Comparison of ENCODE assay signal across 24 cellular contexts in the genomic region with DNA sequence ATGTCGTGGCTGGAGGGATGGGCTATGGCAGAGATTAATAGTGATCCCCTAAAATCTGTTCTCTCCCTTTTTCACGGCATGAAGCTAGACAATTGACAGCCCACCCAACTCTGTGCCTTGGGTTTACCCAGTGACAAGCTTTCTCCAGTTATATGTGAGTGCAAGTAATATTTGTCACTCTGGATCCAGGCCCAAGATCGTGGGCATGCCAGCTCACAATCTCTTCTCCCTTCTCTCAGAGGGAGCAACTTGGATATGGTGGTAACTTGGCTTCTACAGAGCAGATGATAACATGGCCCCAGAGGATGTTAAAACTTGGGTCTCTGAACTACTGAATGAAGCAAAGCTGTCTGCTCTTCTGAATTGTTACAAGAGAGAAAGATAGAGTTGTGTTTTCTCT. TPM values are rescaled to one million over a fixed set of nuclear protein-coding genes. Genes with fewer than 3 reads are reported as not detected.
"Had no signal": no experiment of that assay in that cellular context is flagged by ENCODE, and none has a peak within 500 bp of the region (broad histone marks: within the 10 kb centered on the region; RNA-seq: fewer than 3 reads in every experiment).

No MANE protein-coding gene starts in this region.

- H3K36me3 Mint-ChIP-seq: activated naive CD8-positive, alpha-beta T cell treated with anti-CD3 and anti-CD28 coated beads for 36 hours; stimulated activated effector memory CD8-positive, alpha-beta T cell treated with anti-CD3 and anti-CD28 coated beads, Interleukin-12 subunit alpha, Interleukin-12 subunit beta, amount 100 ng/mL, for 72 hours had no signal

- H3K4me1 Mint-ChIP-seq: activated naive CD8-positive, alpha-beta T cell treated with anti-CD3 and anti-CD28 coated beads for 36 hours; stimulated activated effector memory CD8-positive, alpha-beta T cell treated with anti-CD3 and anti-CD28 coated beads, Interleukin-12 subunit alpha, Interleukin-12 subunit beta, amount 100 ng/mL, for 72 hours had no signal

- H3K27ac Mint-ChIP-seq: activated naive CD4-positive, alpha-beta T cell treated with anti-CD3 and anti-CD28 coated beads for 36 hours; activated naive CD8-positive, alpha-beta T cell treated with anti-CD3 and anti-CD28 coated beads for 36 hours; activated T-helper 1 cell treated with anti-CD3 and anti-CD28 coated beads, Interleukin-12 subunit alpha, Interleukin-12 subunit beta, Interleukin-2, Interleukin-4 antibody, amounts not matched to agents 30 ng/mL and 10 ng/mL and 1 ng/mL, durations not matched to agents 14 hours and 24 hours and 36 hours; naive thymus-derived CD4-positive, alpha-beta T cell; stimulated activated effector memory CD8-positive, alpha-beta T cell treated with anti-CD3 and anti-CD28 coated beads, Interleukin-12 subunit alpha, Interleukin-12 subunit beta, amount 100 ng/mL, for 72 hours; stimulated activated naive CD8-positive, alpha-beta T cell treated with anti-CD3 and anti-CD28 coated beads, Interleukin-15, Interleukin-2, amounts not matched to agents 100 ng/mL and 50 ng/mL, for 24 hours had no signal

- H3K79me2 ChIP-seq: parathyroid adenoma had no signal

- H3K4me3 Mint-ChIP-seq: activated naive CD4-positive, alpha-beta T cell treated with anti-CD3 and anti-CD28 coated beads for 36 hours; activated naive CD8-positive, alpha-beta T cell treated with anti-CD3 and anti-CD28 coated beads for 36 hours; activated T-helper 1 cell treated with anti-CD3 and anti-CD28 coated beads, Interleukin-12 subunit alpha, Interleukin-12 subunit beta, Interleukin-2, Interleukin-4 antibody, amounts not matched to agents 30 ng/mL and 10 ng/mL and 1 ng/mL, durations not matched to agents 14 hours and 24 hours and 36 hours; naive thymus-derived CD4-positive, alpha-beta T cell; stimulated activated effector memory CD8-positive, alpha-beta T cell treated with anti-CD3 and anti-CD28 coated beads, Interleukin-12 subunit alpha, Interleukin-12 subunit beta, amount 100 ng/mL, for 72 hours; stimulated activated naive CD8-positive, alpha-beta T cell treated with anti-CD3 and anti-CD28 coated beads, Interleukin-15, Interleukin-2, amounts not matched to agents 100 ng/mL and 50 ng/mL, for 24 hours had no signal

- H3K4me3 ChIP-seq: adrenal gland, esophagus squamous epithelium, right lobe of liver, skin epidermis, upper lobe of left lung had no signal

- H2AFZ ChIP-seq: parathyroid adenoma had no signal

- H3K36me3 ChIP-seq: adrenal gland, esophagus squamous epithelium, right lobe of liver, upper lobe of left lung had no signal

- H3K4me1 ChIP-seq: parathyroid adenoma, right lobe of liver had no signal

- DNase-seq: activated CD4-positive, alpha-beta T cell treated with anti-CD3 and anti-CD28 coated beads for 4 hours; activated CD4-positive, alpha-beta T cell treated with anti-CD3 and anti-CD28 coated beads, Interleukin-2, amount 50 U/mL, for 48 hours; activated CD4-positive, CD25-positive, alpha-beta regulatory T cell; activated CD8-positive, alpha-beta memory T cell treated with anti-CD3 and anti-CD28 coated beads for 24 hours; activated CD8-positive, alpha-beta memory T cell treated with anti-CD3 and anti-CD28 coated beads, Interleukin-2, amount 50 U/mL, for 4 hours; activated effector memory CD4-positive, alpha-beta T cell treated with anti-CD3 and anti-CD28 coated beads, Interleukin-2, amount 50 U/mL, for 16 hours; activated naive CD4-positive, alpha-beta T cell treated with anti-CD3 and anti-CD28 coated beads for 36 hours; activated naive CD8-positive, alpha-beta T cell treated with anti-CD3 and anti-CD28 coated beads for 36 hours; activated T-cell treated with anti-CD3 and anti-CD28 coated beads, Interleukin-2, amount 50 U/mL, for 1 hour; effector CD8-positive, alpha-beta T cell; esophagus squamous epithelium; midbrain; naive thymus-derived CD4-positive, alpha-beta T cell; occipital lobe; right lobe of liver; stimulated activated CD4-positive, alpha-beta T cell treated with anti-CD3 and anti-CD28 coated beads, Interleukin-4, amount 100 ng/mL, for 24 hours; upper lobe of left lung had no signal

- H3K9ac ChIP-seq: parathyroid adenoma had no signal

- ATAC-seq: naive thymus-derived CD4-positive, alpha-beta T cell; right lobe of liver; stimulated activated effector memory CD8-positive, alpha-beta T cell treated with anti-CD3 and anti-CD28 coated beads, Interleukin-12 subunit alpha, Interleukin-12 subunit beta, amount 100 ng/mL, for 72 hours had no signal

- H3K27me3 ChIP-seq: adrenal gland, esophagus squamous epithelium, right lobe of liver, upper lobe of left lung had no signal

- H3K9me3 Mint-ChIP-seq: activated naive CD4-positive, alpha-beta T cell treated with anti-CD3 and anti-CD28 coated beads for 36 hours; activated T-helper 1 cell treated with anti-CD3 and anti-CD28 coated beads, Interleukin-12 subunit alpha, Interleukin-12 subunit beta, Interleukin-2, Interleukin-4 antibody, amounts not matched to agents 30 ng/mL and 10 ng/mL and 1 ng/mL, durations not matched to agents 14 hours and 24 hours and 36 hours; stimulated activated effector memory CD8-positive, alpha-beta T cell treated with anti-CD3 and anti-CD28 coated beads, Interleukin-12 subunit alpha, Interleukin-12 subunit beta, amount 100 ng/mL, for 72 hours; stimulated activated naive CD8-positive, alpha-beta T cell treated with anti-CD3 and anti-CD28 coated beads, Interleukin-15, Interleukin-2, amounts not matched to agents 100 ng/mL and 50 ng/mL, for 24 hours had no signal

- H3K27ac ChIP-seq: epithelial cell of prostate, esophagus squamous epithelium, parathyroid adenoma, right lobe of liver had no signal

RNA-seq across cellular contexts. Expression of gene C11orf96, which starts 20.8 kb away (rescaled TPM):
- polyA plus RNA-seq: naive thymus-derived CD4-positive, alpha-beta T cell had no signal
